ENCODE assay signal across 12 cellular contexts in genomic region chr6:149054559-149055194, GRCh38.
DNase-seq lines count a peak whose midpoint lies in the region; ATAC-seq lines count a peak whose summit lies in the region.
"Had no signal": no experiment of that assay in that cellular context is flagged by ENCODE, and none has a peak within 500 bp of the region (broad histone marks: within the 10 kb centered on the region; RNA-seq: fewer than 3 reads in every experiment).

No MANE protein-coding gene starts in this region.

- CTCF ChIA-PET in activated CD8-positive, alpha-beta T cell treated with anti-CD3 and anti-CD28 coated beads, Interleukin-2, amount 10 ng/mL, durations not matched to agents 7 days and 5 days (lab: Charles Lee) = interaction anchor here (0.7 to 2.4 kb wide), 8 partner anchors 8 to 27 kb away, joined by 3 to 11 read pairs (median 6); no protein-coding TSS in a partner anchor

- H3K4me2 ChIP-seq in BLaER1 = peak overlapping the region; percentile 57

- no peaks in the 10 kb centered on the region for H4K20me1 ChIP-seq in BLaER1

- H3K27ac ChIP-seq in BLaER1 = no peak overlapping the region

- no peaks in the 10 kb centered on the region for H3K9me3 Mint-ChIP-seq in activated CD8-positive, alpha-beta T cell treated with anti-CD3 and anti-CD28 coated beads, Interleukin-2, amount 10 ng/mL, durations not matched to agents 7 days and 5 days (ENCODE audit: insufficient read depth)
- H3K9me3 Mint-ChIP-seq in activated T-cell treated with anti-CD3 and anti-CD28 coated beads, Interleukin-2, amount 50 U/mL, for 72 hours = no peaks in the 10 kb centered on the region
- H3K9me3 Mint-ChIP-seq: neural crest cell had no signal

- peak overlapping the region; percentile 12 for H3K4me3 Mint-ChIP-seq in activated CD8-positive, alpha-beta T cell treated with anti-CD3 and anti-CD28 coated beads, Interleukin-2, amount 10 ng/mL, durations not matched to agents 7 days and 5 days
- H3K4me3 Mint-ChIP-seq in activated T-cell treated with anti-CD3 and anti-CD28 coated beads, Interleukin-2, amount 50 U/mL, for 72 hours = peak overlapping the region in 1 of 2 donors; percentile 52
- H3K4me3 Mint-ChIP-seq: neural crest cell had no signal

- peaks cover 45% of the 10 kb centered on the region for H3K4me1 ChIP-seq in BLaER1

- H3K36me3 ChIP-seq in BLaER1 = no peaks in the 10 kb centered on the region

- peak overlapping the region; percentile 72 for H3K27ac Mint-ChIP-seq in activated CD8-positive, alpha-beta T cell treated with anti-CD3 and anti-CD28 coated beads, Interleukin-2, amount 10 ng/mL, durations not matched to agents 7 days and 5 days
- no peak overlapping the region for H3K27ac Mint-ChIP-seq in activated T-cell treated with anti-CD3 and anti-CD28 coated beads, Interleukin-2, amount 50 U/mL, for 72 hours

- POLR2A ChIA-PET in activated CD8-positive, alpha-beta T cell treated with anti-CD3 and anti-CD28 coated beads, Interleukin-2, amount 10 ng/mL, durations not matched to agents 7 days and 5 days (lab: Charles Lee) = interaction anchor here (1.4 to 1.6 kb wide), 3 partner anchors 12 to 23 kb away, joined by 3 to 8 read pairs (median 3); no protein-coding TSS in a partner anchor

- DNase-seq in activated CD8-positive, alpha-beta T cell treated with anti-CD3 and anti-CD28 coated beads, Interleukin-2, amount 10 ng/mL, durations not matched to agents 7 days and 5 days = no peak
- DNase-seq in SHP77 (lab: John Stamatoyannopoulos, UW) = no peak
- no peak for DNase-seq in COLO668 (lab: John Stamatoyannopoulos, UW; ENCODE audit: unreplicated experiment)
- DNase-seq in NOMO-1 treated with DMSO at 0.1 percent for 48 hours (lab: John Stamatoyannopoulos, UW; ENCODE audit: unreplicated experiment) = no peak
- no peak for DNase-seq in activated T-cell treated with anti-CD3 and anti-CD28 coated beads, Interleukin-2, amount 50 U/mL, for 72 hours
- DNase-seq: foreskin fibroblast, NCI-H2029, T1000 had no signal

- peaks cover 35% of the 10 kb centered on the region for H3K4me1 Mint-ChIP-seq in activated CD8-positive, alpha-beta T cell treated with anti-CD3 and anti-CD28 coated beads, Interleukin-2, amount 10 ng/mL, durations not matched to agents 7 days and 5 days (ENCODE audit: low read depth)
- peaks cover 30% of the 10 kb centered on the region for H3K4me1 Mint-ChIP-seq in activated T-cell treated with anti-CD3 and anti-CD28 coated beads, Interleukin-2, amount 50 U/mL, for 72 hours (ENCODE audit: low read depth)

- H3K4me3 ChIP-seq in BLaER1 = no peak overlapping the region

- H3K9me3 ChIP-seq in BLaER1 = no peaks in the 10 kb centered on the region

- peak; percentile 70 for ATAC-seq in GM19372 (IDR thresholded peaks at IDR 0.05; ENCODE audit: low read depth, unreplicated experiment)
- ATAC-seq in HG02970 (IDR thresholded peaks at IDR 0.05; ENCODE audit: low FRiP score, unreplicated experiment) = peak; percentile 79
- ATAC-seq in activated CD8-positive, alpha-beta T cell treated with anti-CD3 and anti-CD28 coated beads, Interleukin-2, amount 10 ng/mL, durations not matched to agents 7 days and 5 days = peak; percentile 26
- ATAC-seq in activated T-cell treated with anti-CD3 and anti-CD28 coated beads, Interleukin-2, amount 50 U/mL, for 72 hours (replicated peaks in 1 of 2) = no peak

- no peaks in the 10 kb centered on the region for H3K27me3 ChIP-seq in BLaER1

- no peak overlapping the region for H3K9ac ChIP-seq in BLaER1

- H3K36me3 Mint-ChIP-seq in activated CD8-positive, alpha-beta T cell treated with anti-CD3 and anti-CD28 coated beads, Interleukin-2, amount 10 ng/mL, durations not matched to agents 7 days and 5 days (ENCODE audit: low read depth) = peaks cover 1% of the 10 kb centered on the region
- H3K36me3 Mint-ChIP-seq in activated T-cell treated with anti-CD3 and anti-CD28 coated beads, Interleukin-2, amount 50 U/mL, for 72 hours (ENCODE audit: insufficient read depth in 2 of 2) = no peaks in the 10 kb centered on the region

- H3K27me3 Mint-ChIP-seq in activated CD8-positive, alpha-beta T cell treated with anti-CD3 and anti-CD28 coated beads, Interleukin-2, amount 10 ng/mL, durations not matched to agents 7 days and 5 days (ENCODE audit: low read depth) = no peaks in the 10 kb centered on the region
- no peaks in the 10 kb centered on the region for H3K27me3 Mint-ChIP-seq in activated T-cell treated with anti-CD3 and anti-CD28 coated beads, Interleukin-2, amount 50 U/mL, for 72 hours (ENCODE audit: low read depth)

Comparison
In these comparisons a context has a peak if more than half of its experiments do, and no peak if none do; other contexts are left out.
1. ATAC-seq: peak in GM19372 (single experiment), HG02970 (single experiment) and activated CD8-positive, alpha-beta T cell treated with anti-CD3 and anti-CD28 coated beads, Interleukin-2, amount 10 ng/mL, durations not matched to agents 7 days and 5 days (single experiment); none in activated T-cell treated with anti-CD3 and anti-CD28 coated beads, Interleukin-2, amount 50 U/mL, for 72 hours (0 of 2).